In genomic region chr21:41926068-41926806, GRCh38 we compare ENCODE assay signal across 1 cellular context.
TF ChIP-seq lines count a peak whose summit lies in the region.

No MANE protein-coding gene starts in this region.

TF ChIP-seq in H1, 55 proteins besides CTCF, POLR2A, EP300 and RAD21 (continued from another document):
- TF ChIP-seq GABPA (IDR thresholded peaks at IDR 0.05; ENCODE audit: borderline replicate concordance, insufficient read depth, low read length) (no peak), JUND (IDR thresholded peaks at IDR 0.05; ENCODE audit: low read length) (no peak), POLR2AphosphoS5 (IDR thresholded peaks at IDR 0.05; ENCODE audit: low read depth, low read length) (no peak), BCL11A (IDR thresholded peaks at IDR 0.05; ENCODE audit: low read depth in 2 of 2, low read length in 2 of 2) (no peak), HDAC6 (IDR thresholded peaks at IDR 0.05; ENCODE audit: low read depth, low read length) (no peak), CHD7 (IDR thresholded peaks at IDR 0.05; ENCODE audit: insufficient replicate concordance, low read length) (no peak), MAFK (IDR thresholded peaks at IDR 0.05; ENCODE audit: low read depth, low read length) (no peak), SRF (IDR thresholded peaks at IDR 0.05; ENCODE audit: low read depth, low read length) (no peak), SP4 (IDR thresholded peaks at IDR 0.05; ENCODE audit: low read length) (no peak), TAF1 (IDR thresholded peaks at IDR 0.05; ENCODE audit: low read depth, low read length) (0 out of 2 replicates have a peak, but pooled peaks have one; percentile 16), ATF2 (IDR thresholded peaks at IDR 0.05; ENCODE audit: low read length) (no peak), HDAC2 (IDR thresholded peaks at IDR 0.05; ENCODE audit: borderline replicate concordance in 1 of 2, low read depth in 2 of 2, low read length in 2 of 2) (no peak), CEBPB (IDR thresholded peaks at IDR 0.05; ENCODE audit: low read depth, low read length) (no peak), TCF12 (IDR thresholded peaks at IDR 0.05; ENCODE audit: low read depth, low read length) (no peak), SP1 (IDR thresholded peaks at IDR 0.05; ENCODE audit: low read depth, low read length) (peak; percentile 64; the same call in 1 of the 2 replicates), ASH2L (IDR thresholded peaks at IDR 0.05; ENCODE audit: low read length) (peak; percentile 66), SUZ12 (IDR thresholded peaks at IDR 0.05; ENCODE audit: low read length) (no peak), SP2 (IDR thresholded peaks at IDR 0.05; ENCODE audit: low read length) (no peak), GTF2F1 (IDR thresholded peaks at IDR 0.05; ENCODE audit: borderline replicate concordance, low read depth, low read length) (no peak), KDM5A (IDR thresholded peaks at IDR 0.05; ENCODE audit: low read length) (no peak), SIN3A (conservative IDR thresholded peaks at IDR 0.05 in 1 of 2, IDR thresholded peaks at IDR 0.05 in 1 of 2; ENCODE audit: low read depth in 1 of 2, low read length in 2 of 2) (no peak), E2F6 (IDR thresholded peaks at IDR 0.05) (no peak), EZH2 (IDR thresholded peaks at IDR 0.05; ENCODE audit: low read depth, low read length, severe bottlenecking) (no peak), CBX8 (IDR thresholded peaks at IDR 0.05; ENCODE audit: borderline replicate concordance, low read depth, low read length) (no peak), MAX (IDR thresholded peaks at IDR 0.05) (peak; percentile 18; the same call in 1 of the 2 replicates), USF2 (IDR thresholded peaks at IDR 0.05; ENCODE audit: low read length) (no peak)
